18 cellular contexts compared by ENCODE assay signal in the genomic region with DNA sequence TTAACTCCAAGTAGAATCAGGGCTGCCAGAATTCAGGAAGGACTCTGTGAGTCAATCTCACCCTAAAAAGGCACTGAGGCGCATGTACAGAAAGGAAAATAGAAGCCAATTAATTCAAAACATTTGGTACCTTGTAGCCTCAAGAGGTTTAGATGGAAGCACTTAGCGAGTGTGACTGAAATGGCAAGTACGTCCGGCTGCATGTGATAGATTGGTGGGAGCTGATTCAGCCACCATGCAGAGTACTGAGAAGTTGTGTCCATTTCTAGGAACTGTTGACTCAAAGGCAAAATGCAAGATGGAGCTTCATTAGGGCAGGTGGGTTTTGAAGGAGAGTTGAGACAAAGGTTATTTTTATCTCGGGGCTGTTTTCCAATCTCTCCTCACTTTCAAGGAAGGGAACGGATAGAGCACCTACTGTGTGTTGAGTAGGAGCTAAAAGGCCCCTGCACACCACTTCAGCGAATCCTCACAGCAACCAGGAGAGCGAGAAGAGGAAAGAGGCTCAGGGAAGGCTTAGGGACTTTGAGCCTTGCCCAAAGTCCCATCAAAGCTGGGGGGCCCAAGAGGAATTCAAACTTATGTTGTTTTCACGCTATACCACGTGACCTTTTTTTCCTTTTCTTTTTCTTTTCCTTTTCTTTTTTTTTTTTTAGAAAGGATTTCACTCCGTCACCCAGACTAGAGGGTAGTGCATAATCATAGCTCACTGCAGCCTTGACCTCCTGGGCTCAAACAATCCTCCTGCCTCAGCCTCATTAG. TPM values are rescaled to one million over a fixed set of nuclear protein-coding genes. Genes with fewer than 3 reads are reported as not detected.
DNase-seq lines count a peak whose midpoint lies in the region; ATAC-seq lines count a peak whose summit lies in the region.
"Had no signal": no experiment of that assay in that cellular context is flagged by ENCODE, and none has a peak within 500 bp of the region (broad histone marks: within the 10 kb centered on the region; RNA-seq: fewer than 3 reads in every experiment).

No MANE protein-coding gene starts in this region.

- H3K36me3 Mint-ChIP-seq in activated CD4-positive, alpha-beta memory T cell treated with anti-CD3 and anti-CD28 coated beads for 36 hours, result peaks cover 4% of the 10 kb centered on the region

- H3K4me3 Mint-ChIP-seq in activated CD4-positive, alpha-beta memory T cell treated with anti-CD3 and anti-CD28 coated beads for 36 hours, result no peak overlapping the region
- H3K4me3 Mint-ChIP-seq: activated B cell treated with CpG ODN at 0.5 μM for 24 hours had no signal

- ATAC-seq in activated CD4-positive, CD25-positive, alpha-beta regulatory T cell treated with anti-CD3 and anti-CD28 coated beads, Interleukin-2, amount 50 U/mL, for 24 hours, result peak; percentile 46 to 55
- ATAC-seq in left ventricle myocardium superior, result peak; percentile 92

- peaks cover 6% of the 10 kb centered on the region for H3K27me3 Mint-ChIP-seq in activated CD4-positive, alpha-beta memory T cell treated with anti-CD3 and anti-CD28 coated beads for 36 hours

- CTCF ChIA-PET in activated CD4-positive, alpha-beta memory T cell treated with anti-CD3 and anti-CD28 coated beads for 36 hours (lab: Charles Lee), result no interaction called here

- H3K4me1 Mint-ChIP-seq in activated CD4-positive, alpha-beta memory T cell treated with anti-CD3 and anti-CD28 coated beads for 36 hours (ENCODE audit: low read depth), result no peaks in the 10 kb centered on the region

- DNase-seq in activated CD4-positive, CD25-positive, alpha-beta regulatory T cell (lab: John Stamatoyannopoulos, UW), result no peak
- DNase-seq in EH (ENCODE audit: low read depth) (peak; percentile 49), left ventricle myocardium superior (no peak), hypothalamus (lab: John Stamatoyannopoulos, UW) (no peak), C1 segment of cervical spinal cord (lab: John Stamatoyannopoulos, UW) (no peak), SK-N-DZ (ENCODE audit: low spot score) (no peak)
- DNase-seq in activated CD4-positive, alpha-beta memory T cell treated with anti-CD3 and anti-CD28 coated beads for 36 hours, result peak; percentile 12
- DNase-seq: activated B cell treated with CpG ODN at 0.5 μM for 24 hours; Calu3; hippocampal formation; islet precursor cell; NCI-H146; NCI-H2227 treated with DMSO at 0.1 percent for 48 hours; stimulated activated CD4-positive, alpha-beta T cell treated with anti-CD3 and anti-CD28 coated beads, Interleukin-4, amount 100 ng/mL, for 1 hour; stomach; T-helper 2 cell had no signal

- POLR2A ChIA-PET in activated CD4-positive, alpha-beta memory T cell treated with anti-CD3 and anti-CD28 coated beads for 36 hours (lab: Charles Lee), result no interaction called here

- H3K27ac Mint-ChIP-seq in activated CD4-positive, alpha-beta memory T cell treated with anti-CD3 and anti-CD28 coated beads for 36 hours, result no peak overlapping the region
- H3K27ac Mint-ChIP-seq: activated B cell treated with CpG ODN at 0.5 μM for 24 hours; activated T-helper 2 cell treated with anti-CD3 and anti-CD28 coated beads, Interferon-gamma antibody, Interleukin-2, Interleukin-4, amounts not matched to agents 10 μg/mL and 5 μg/mL and 100 μg/mL, durations not matched to agents 14 hours and 24 hours and 36 hours had no signal

- H3K9me3 Mint-ChIP-seq in activated CD4-positive, alpha-beta memory T cell treated with anti-CD3 and anti-CD28 coated beads for 36 hours, result peaks cover 6% of the 10 kb centered on the region

- intact Hi-C loops in activated CD4-positive, alpha-beta memory T cell treated with anti-CD3 and anti-CD28 coated beads for 36 hours (cut with micrococcal nuclease), result no loop called here
- intact Hi-C loops in left ventricle myocardium superior (cut with micrococcal nuclease), result no loop called here

RNA-seq across cellular contexts. Expression of a gene that starts 34.6 kb away (rescaled TPM):
- 10 to 100 TPM; 11.4 to 11.9 TPM for total RNA-seq in activated CD4-positive, alpha-beta memory T cell treated with anti-CD3 and anti-CD28 coated beads for 36 hours
- 125 TPM for total RNA-seq in left ventricle myocardium superior
- polyA plus RNA-seq in SK-N-DZ (2014; cell fraction: cytosol; rRNA removed), result 11.3 and 13.5 TPM in 2 replicates
- 6.8 and 8.3 TPM in 2 replicates for polyA plus RNA-seq in SK-N-DZ (2014; cell fraction: nucleus; rRNA removed)

Comparison
In these comparisons a context has a peak if more than half of its experiments do, and no peak if none do; other contexts are left out.
1. DNase-seq: peak in EH (single experiment) and activated CD4-positive, alpha-beta memory T cell treated with anti-CD3 and anti-CD28 coated beads for 36 hours (single experiment); none in activated CD4-positive, CD25-positive, alpha-beta regulatory T cell (0 of 4), left ventricle myocardium superior (single experiment), hypothalamus (0 of 51), C1 segment of cervical spinal cord (0 of 14) and SK-N-DZ (single experiment).